Comparison of ENCODE assay signal across 1 cellular context in genomic region chr12:124874988-124875802, GRCh38.
A peak's percentile ranks its signal among the peaks of the same experiment; 100 is the strongest.
TF ChIP-seq lines count a peak whose summit lies in the region.

No MANE protein-coding gene starts in this region.

TF ChIP-seq in K562, 482 proteins besides CTCF, POLR2A, EP300 and RAD21 (continued from another document):
- TF ChIP-seq ZNF263 (CRISPR knock-in tag; IDR thresholded peaks at IDR 0.05; ENCODE audit: borderline replicate concordance) = peak; percentile 78
- TF ChIP-seq ZSCAN32 (CRISPR knock-in tag; IDR thresholded peaks at IDR 0.05) = 0 out of 2 replicates have a peak, but pooled peaks have one; percentile 10
- TF ChIP-seq PHF21A (IDR thresholded peaks at IDR 0.05; ENCODE audit: borderline replicate concordance, low read depth) = no peak
- no peak for TF ChIP-seq ZNF3 (CRISPR knock-in tag; IDR thresholded peaks at IDR 0.05)
- no peak for TF ChIP-seq JUND (IDR thresholded peaks at IDR 0.05; ENCODE audit: borderline replicate concordance, low read depth, low read length)
- peak; percentile 34; the same call in 1 of the 3 replicates for TF ChIP-seq JUND (tag; IDR thresholded peaks at IDR 0.05; ENCODE audit: borderline replicate concordance, low read depth, low read length)
- TF ChIP-seq ILF3 (IDR thresholded peaks at IDR 0.05; ENCODE audit: borderline replicate concordance) = no peak
- TF ChIP-seq L3MBTL2 (IDR thresholded peaks at IDR 0.05) = no peak
- TF ChIP-seq MEIS2 (IDR thresholded peaks at IDR 0.05; ENCODE audit: partially characterized antibody) = peak; percentile 8
- TF ChIP-seq NRF1 (conservative IDR thresholded peaks at IDR 0.05 in 1 of 2, IDR thresholded peaks at IDR 0.05 in 1 of 2) = 0 out of 4 replicates have a peak, but pooled peaks of 1 of the 2 experiments have one; percentile 16
- TF ChIP-seq ARID4B (CRISPR knock-in tag; IDR thresholded peaks at IDR 0.05) = 0 out of 2 replicates have a peak, but pooled peaks have one; percentile 22
- no peak for TF ChIP-seq CHD4 (IDR thresholded peaks at IDR 0.05; ENCODE audit: insufficient read depth, insufficient replicate concordance, low read depth, low read length, poor library complexity, severe bottlenecking)
- peak; percentile 45 for TF ChIP-seq SMARCB1 (IDR thresholded peaks at IDR 0.05; ENCODE audit: insufficient read length, low read depth)
- TF ChIP-seq E2F3 (CRISPR knock-in tag; IDR thresholded peaks at IDR 0.05) = no peak
- no peak for TF ChIP-seq HDAC8 (tag; IDR thresholded peaks at IDR 0.05)
- TF ChIP-seq ETV5 (CRISPR knock-in tag; IDR thresholded peaks at IDR 0.05; ENCODE audit: low read depth) = no peak
- no peak for TF ChIP-seq POLR2G (IDR thresholded peaks at IDR 0.05; ENCODE audit: low read depth, low read length)
- TF ChIP-seq ARHGAP35 (IDR thresholded peaks at IDR 0.05; ENCODE audit: partially characterized antibody) = no peak
- 0 out of 2 replicates have a peak, but pooled peaks have one; percentile 26 for TF ChIP-seq GATAD2A (IDR thresholded peaks at IDR 0.05)
- TF ChIP-seq FOXJ2 (tag; IDR thresholded peaks at IDR 0.05) = no peak
- TF ChIP-seq SMAD1 (IDR thresholded peaks at IDR 0.05; ENCODE audit: low read depth, low read length, partially characterized antibody) = peak; percentile 23
- TF ChIP-seq GATAD2B (IDR thresholded peaks at IDR 0.05; ENCODE audit: borderline replicate concordance) = no peak
- no peak for TF ChIP-seq MNT (conservative IDR thresholded peaks at IDR 0.05)
- TF ChIP-seq ZNF143 (CRISPR knock-in tag; IDR thresholded peaks at IDR 0.05) = no peak
- no peak for TF ChIP-seq SUPT5H (IDR thresholded peaks at IDR 0.05)
- no peak for TF ChIP-seq PBX2 (CRISPR knock-in tag; IDR thresholded peaks at IDR 0.05; ENCODE audit: low read depth)
- TF ChIP-seq PBX2 (tag; conservative IDR thresholded peaks at IDR 0.05; ENCODE audit: low read depth) = no peak
- no peak for TF ChIP-seq ZNF398 (CRISPR knock-in tag; IDR thresholded peaks at IDR 0.05)
- no peak for TF ChIP-seq MYBL2 (IDR thresholded peaks at IDR 0.05; ENCODE audit: low read depth)
- TF ChIP-seq MYBL2 (CRISPR knock-in tag; IDR thresholded peaks at IDR 0.05; ENCODE audit: borderline replicate concordance) = no peak
- no peak for TF ChIP-seq BCL6 (CRISPR knock-in tag; IDR thresholded peaks at IDR 0.05)
- no peak for TF ChIP-seq MCM7 (IDR thresholded peaks at IDR 0.05)
- TF ChIP-seq ZNF311 (CRISPR knock-in tag; IDR thresholded peaks at IDR 0.05) = no peak
- TF ChIP-seq SMARCA4 (IDR thresholded peaks at IDR 0.05) = peak; percentile 32; the same call in 1 of the 2 replicates
- TF ChIP-seq TAF7 (tag; IDR thresholded peaks at IDR 0.05) = no peak
- TF ChIP-seq SRF (CRISPR knock-in tag; IDR thresholded peaks at IDR 0.05) = peak in 1 of 2 experiments; percentile 89; a peak in 1 of 4 replicates
- TF ChIP-seq HDAC1 (IDR thresholded peaks at IDR 0.05) = peak in 1 of 2 experiments; percentile 31; a peak in 1 of 4 replicates
- no peak for TF ChIP-seq ZFP30 (CRISPR knock-in tag; IDR thresholded peaks at IDR 0.05; ENCODE audit: borderline replicate concordance)
- 0 out of 2 replicates have a peak, but pooled peaks have one; percentile 31 for TF ChIP-seq RBFOX2 (IDR thresholded peaks at IDR 0.05; ENCODE audit: low read depth, low read length)
